ENCODE assay signal across 2 cellular contexts in genomic region chr22:36466258-36466657, GRCh38.
TF ChIP-seq lines count a peak whose summit lies in the region.

No MANE protein-coding gene starts in this region.

TF ChIP-seq in HCT116, 20 proteins besides CTCF, POLR2A, EP300 and RAD21:
- no peak for TF ChIP-seq EZH2phosphoT487 (IDR thresholded peaks at IDR 0.05; ENCODE audit: borderline replicate concordance)
- no peak for TF ChIP-seq SIN3A (IDR thresholded peaks at IDR 0.05; ENCODE audit: low read depth)
- no peak for TF ChIP-seq POLR2AphosphoS5 (IDR thresholded peaks at IDR 0.05; ENCODE audit: low read depth, low read length)
- no peak for TF ChIP-seq SP1 (IDR thresholded peaks at IDR 0.05; ENCODE audit: low read depth)
- no peak for TF ChIP-seq ZBTB33 (IDR thresholded peaks at IDR 0.05; ENCODE audit: extremely low read depth, insufficient replicate concordance, low read length)
- TF ChIP-seq CEBPB (IDR thresholded peaks at IDR 0.05; ENCODE audit: low read depth): no peak

TF ChIP-seq in HepG2, 621 proteins besides CTCF, POLR2A, EP300 and RAD21:
- peak; percentile 63 for TF ChIP-seq AGO2 (optimal IDR thresholded peaks at IDR 0.05; ENCODE audit: low read depth, low read length)
- TF ChIP-seq RBM22 (optimal IDR thresholded peaks at IDR 0.05; ENCODE audit: low read length): peak; percentile 20
- TF ChIP-seq ZNF780A (CRISPR knock-in tag; IDR thresholded peaks at IDR 0.05): 0 out of 2 replicates have a peak, but pooled peaks have one; percentile 29
- TF ChIP-seq ZBTB39 (CRISPR knock-in tag; IDR thresholded peaks at IDR 0.05): no peak
